8 cellular contexts compared by ENCODE assay signal in genomic region chr1:110034451-110035235, GRCh38. TPM values are rescaled to one million over a fixed set of nuclear protein-coding genes. Genes with fewer than 3 reads are reported as not detected.
A peak's percentile ranks its signal among the peaks of the same experiment; 100 is the strongest.
DNase-seq lines count a peak whose midpoint lies in the region; ATAC-seq and TF ChIP-seq lines count a peak whose summit lies in the region.

A gene with protein sequence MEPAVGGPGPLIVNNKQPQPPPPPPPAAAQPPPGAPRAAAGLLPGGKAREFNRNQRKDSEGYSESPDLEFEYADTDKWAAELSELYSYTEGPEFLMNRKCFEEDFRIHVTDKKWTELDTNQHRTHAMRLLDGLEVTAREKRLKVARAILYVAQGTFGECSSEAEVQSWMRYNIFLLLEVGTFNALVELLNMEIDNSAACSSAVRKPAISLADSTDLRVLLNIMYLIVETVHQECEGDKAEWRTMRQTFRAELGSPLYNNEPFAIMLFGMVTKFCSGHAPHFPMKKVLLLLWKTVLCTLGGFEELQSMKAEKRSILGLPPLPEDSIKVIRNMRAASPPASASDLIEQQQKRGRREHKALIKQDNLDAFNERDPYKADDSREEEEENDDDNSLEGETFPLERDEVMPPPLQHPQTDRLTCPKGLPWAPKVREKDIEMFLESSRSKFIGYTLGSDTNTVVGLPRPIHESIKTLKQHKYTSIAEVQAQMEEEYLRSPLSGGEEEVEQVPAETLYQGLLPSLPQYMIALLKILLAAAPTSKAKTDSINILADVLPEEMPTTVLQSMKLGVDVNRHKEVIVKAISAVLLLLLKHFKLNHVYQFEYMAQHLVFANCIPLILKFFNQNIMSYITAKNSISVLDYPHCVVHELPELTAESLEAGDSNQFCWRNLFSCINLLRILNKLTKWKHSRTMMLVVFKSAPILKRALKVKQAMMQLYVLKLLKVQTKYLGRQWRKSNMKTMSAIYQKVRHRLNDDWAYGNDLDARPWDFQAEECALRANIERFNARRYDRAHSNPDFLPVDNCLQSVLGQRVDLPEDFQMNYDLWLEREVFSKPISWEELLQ (plus strand): TSS chr1:110034624. CDS start chr1:110034638, 14 bp downstream.

- ATAC-seq in GM18907 (IDR thresholded peaks at IDR 0.05; ENCODE audit: unreplicated experiment): peak; percentile 91
- peak; percentile 79 for ATAC-seq in HG03159 (IDR thresholded peaks at IDR 0.05; ENCODE audit: unreplicated experiment)
- ATAC-seq in WTC11: peak; percentile 83

- peak within 1 kb of the TSS; percentile 95 for H3K27ac Mint-ChIP-seq in WTC11

- no peaks in the 10 kb centered on the region for H3K27me3 Mint-ChIP-seq in WTC11 (ENCODE audit: low read depth)

- H3K4me3 Mint-ChIP-seq in WTC11: peak within 1 kb of the TSS; percentile 92

- H3K4me1 Mint-ChIP-seq in WTC11: peaks cover 33% of the 10 kb centered on the region

- peaks cover 25% of the 10 kb centered on the region for H3K36me3 Mint-ChIP-seq in WTC11

- 0 out of 2 replicates have a peak, but pooled peaks cover 6% of the 10 kb centered on the region for H3K9me3 Mint-ChIP-seq in WTC11

- H3K4me3 ChIP-seq in AG04449 (ENCODE audit: low read depth, low read length) (peak within 1 kb of the TSS; percentile 84), cardiac fibroblast (replicated peaks in 1 of 2; ENCODE audit: low read depth in 2 of 2, low read length in 2 of 2) (peak within 1 kb of the TSS; percentile 80 to 82)

- no peak for TF ChIP-seq CTCF in AG04449 (IDR thresholded peaks at IDR 0.05; ENCODE audit: insufficient read depth, low read length, missing control alignments)
- no peak for TF ChIP-seq CTCF in WTC11 (IDR thresholded peaks at IDR 0.05)
- no peak for TF ChIP-seq CTCF in cardiac fibroblast (IDR thresholded peaks at IDR 0.05; ENCODE audit: low read depth, low read length)

- POLR2A ChIA-PET in AG04449 (lab: Yijun Ruan, JAX): interaction anchor here (0.6 to 2.0 kb wide), 9 partner anchors 11 to 213 kb away, joined by 3 to 15 read pairs (median 4); no protein-coding TSS in a partner anchor
- POLR2A ChIA-PET in WTC11 (lab: Charles Lee): interaction anchor here (0.6 to 1.4 kb wide), 11 partner anchors 10 to 234 kb away, joined by 3 to 5 read pairs (median 3); partner anchors contain the start of genes AHCYL1 and ALX3

- DNase-seq in AG04449 (ENCODE audit: low read depth, low spot score): peak; percentile 78
- DNase-seq in NCI-H226: peak; percentile 94
- peak; percentile 88 for DNase-seq in WTC11 (ENCODE audit: low spot score)
- peak; percentile 98 to 99 for DNase-seq in cardiac fibroblast (ENCODE audit: low read depth in 2 of 2)
- peak; percentile 98 for DNase-seq in inferior parietal cortex (ENCODE audit: extremely low spot score)
- DNase-seq in stimulated activated CD4-positive, alpha-beta T cell treated with anti-CD3 and anti-CD28 coated beads, Interleukin-12 subunit alpha, Interleukin-12 subunit beta, amount 100 ng/mL, for 24 hours (ENCODE audit: low read depth in 2 of 2): peak; percentile 88

- CTCF ChIA-PET in AG04449 (lab: Yijun Ruan, JAX) (interaction anchor here (0.6 to 27.2 kb wide), 11 partner anchors 12 to 489 kb away, joined by 3 to 500 read pairs (median 5); no protein-coding TSS in a partner anchor), WTC11 (lab: Charles Lee) (interaction anchor here (0.7 to 3.8 kb wide), 26 partner anchors 10 to 502 kb away, joined by 3 to 42 read pairs (median 5); partner anchors contain the start of genes AHCYL1, SLC6A17 and UBL4B)

TF ChIP-seq in WTC11, 78 proteins besides CTCF, POLR2A, EP300 and RAD21 (continues in another document):
- TF ChIP-seq, protein P1, sequence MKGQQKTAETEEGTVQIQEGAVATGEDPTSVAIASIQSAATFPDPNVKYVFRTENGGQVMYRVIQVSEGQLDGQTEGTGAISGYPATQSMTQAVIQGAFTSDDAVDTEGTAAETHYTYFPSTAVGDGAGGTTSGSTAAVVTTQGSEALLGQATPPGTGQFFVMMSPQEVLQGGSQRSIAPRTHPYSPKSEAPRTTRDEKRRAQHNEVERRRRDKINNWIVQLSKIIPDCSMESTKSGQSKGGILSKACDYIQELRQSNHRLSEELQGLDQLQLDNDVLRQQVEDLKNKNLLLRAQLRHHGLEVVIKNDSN (CRISPR knock-in tag; IDR thresholded peaks at IDR 0.05): no peak
- no peak for TF ChIP-seq RELA (CRISPR knock-in tag; IDR thresholded peaks at IDR 0.05; ENCODE audit: borderline replicate concordance)
- peak; percentile 74 for TF ChIP-seq GABPB1 (CRISPR knock-in tag; IDR thresholded peaks at IDR 0.05)
- no peak for TF ChIP-seq IRF2 (CRISPR knock-in tag; IDR thresholded peaks at IDR 0.05; ENCODE audit: borderline replicate concordance, low read depth)
- no peak for TF ChIP-seq TEAD1 (CRISPR knock-in tag; IDR thresholded peaks at IDR 0.05)
- TF ChIP-seq, protein P2, sequence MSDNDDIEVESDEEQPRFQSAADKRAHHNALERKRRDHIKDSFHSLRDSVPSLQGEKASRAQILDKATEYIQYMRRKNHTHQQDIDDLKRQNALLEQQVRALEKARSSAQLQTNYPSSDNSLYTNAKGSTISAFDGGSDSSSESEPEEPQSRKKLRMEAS (CRISPR knock-in tag; IDR thresholded peaks at IDR 0.05): peak; percentile 42; the same call in 1 of the 2 replicates
- TF ChIP-seq SP1 (CRISPR knock-in tag; conservative IDR thresholded peaks at IDR 0.05): peak; percentile 35
- TF ChIP-seq, protein P3, sequence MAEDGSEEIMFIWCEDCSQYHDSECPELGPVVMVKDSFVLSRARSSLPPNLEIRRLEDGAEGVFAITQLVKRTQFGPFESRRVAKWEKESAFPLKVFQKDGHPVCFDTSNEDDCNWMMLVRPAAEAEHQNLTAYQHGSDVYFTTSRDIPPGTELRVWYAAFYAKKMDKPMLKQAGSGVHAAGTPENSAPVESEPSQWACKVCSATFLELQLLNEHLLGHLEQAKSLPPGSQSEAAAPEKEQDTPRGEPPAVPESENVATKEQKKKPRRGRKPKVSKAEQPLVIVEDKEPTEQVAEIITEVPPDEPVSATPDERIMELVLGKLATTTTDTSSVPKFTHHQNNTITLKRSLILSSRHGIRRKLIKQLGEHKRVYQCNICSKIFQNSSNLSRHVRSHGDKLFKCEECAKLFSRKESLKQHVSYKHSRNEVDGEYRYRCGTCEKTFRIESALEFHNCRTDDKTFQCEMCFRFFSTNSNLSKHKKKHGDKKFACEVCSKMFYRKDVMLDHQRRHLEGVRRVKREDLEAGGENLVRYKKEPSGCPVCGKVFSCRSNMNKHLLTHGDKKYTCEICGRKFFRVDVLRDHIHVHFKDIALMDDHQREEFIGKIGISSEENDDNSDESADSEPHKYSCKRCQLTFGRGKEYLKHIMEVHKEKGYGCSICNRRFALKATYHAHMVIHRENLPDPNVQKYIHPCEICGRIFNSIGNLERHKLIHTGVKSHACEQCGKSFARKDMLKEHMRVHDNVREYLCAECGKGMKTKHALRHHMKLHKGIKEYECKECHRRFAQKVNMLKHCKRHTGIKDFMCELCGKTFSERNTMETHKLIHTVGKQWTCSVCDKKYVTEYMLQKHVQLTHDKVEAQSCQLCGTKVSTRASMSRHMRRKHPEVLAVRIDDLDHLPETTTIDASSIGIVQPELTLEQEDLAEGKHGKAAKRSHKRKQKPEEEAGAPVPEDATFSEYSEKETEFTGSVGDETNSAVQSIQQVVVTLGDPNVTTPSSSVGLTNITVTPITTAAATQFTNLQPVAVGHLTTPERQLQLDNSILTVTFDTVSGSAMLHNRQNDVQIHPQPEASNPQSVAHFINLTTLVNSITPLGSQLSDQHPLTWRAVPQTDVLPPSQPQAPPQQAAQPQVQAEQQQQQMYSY (CRISPR knock-in tag; IDR thresholded peaks at IDR 0.05): 0 out of 2 replicates have a peak, but pooled peaks have one; percentile 3
- TF ChIP-seq, protein P4, sequence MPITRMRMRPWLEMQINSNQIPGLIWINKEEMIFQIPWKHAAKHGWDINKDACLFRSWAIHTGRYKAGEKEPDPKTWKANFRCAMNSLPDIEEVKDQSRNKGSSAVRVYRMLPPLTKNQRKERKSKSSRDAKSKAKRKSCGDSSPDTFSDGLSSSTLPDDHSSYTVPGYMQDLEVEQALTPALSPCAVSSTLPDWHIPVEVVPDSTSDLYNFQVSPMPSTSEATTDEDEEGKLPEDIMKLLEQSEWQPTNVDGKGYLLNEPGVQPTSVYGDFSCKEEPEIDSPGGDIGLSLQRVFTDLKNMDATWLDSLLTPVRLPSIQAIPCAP (CRISPR knock-in tag; IDR thresholded peaks at IDR 0.05): 0 out of 2 replicates have a peak, but pooled peaks have one; percentile 42
- peak; percentile 74 for TF ChIP-seq ETV6 (CRISPR knock-in tag; IDR thresholded peaks at IDR 0.05)
- peak; percentile 79; the same call in 1 of the 2 replicates for TF ChIP-seq HMGXB4 (CRISPR knock-in tag; IDR thresholded peaks at IDR 0.05)
- TF ChIP-seq FOXK1 (CRISPR knock-in tag; IDR thresholded peaks at IDR 0.05): peak; percentile 67; the same call in 1 of the 2 replicates
- no peak for TF ChIP-seq FOXP1 (CRISPR knock-in tag; IDR thresholded peaks at IDR 0.05; ENCODE audit: borderline replicate concordance)
- no peak for TF ChIP-seq HMGA2 (CRISPR knock-in tag; IDR thresholded peaks at IDR 0.05)
- no peak for TF ChIP-seq PRRX2 (CRISPR knock-in tag; IDR thresholded peaks at IDR 0.05)

RNA-seq across cellular contexts. Expression of the gene that starts here (rescaled TPM):
- 36.8 to 42.8 TPM (median 38.2 TPM) in 3 replicates for total RNA-seq in WTC11 (2021)

Comparison
In these comparisons a context has a peak if more than half of its experiments do, and no peak if none do; other contexts are left out.
1. Peak in every context shown above with its lines: DNase-seq, ATAC-seq and H3K4me3 ChIP-seq.